ENCODE assay signal across 24 cellular contexts in the genomic region with DNA sequence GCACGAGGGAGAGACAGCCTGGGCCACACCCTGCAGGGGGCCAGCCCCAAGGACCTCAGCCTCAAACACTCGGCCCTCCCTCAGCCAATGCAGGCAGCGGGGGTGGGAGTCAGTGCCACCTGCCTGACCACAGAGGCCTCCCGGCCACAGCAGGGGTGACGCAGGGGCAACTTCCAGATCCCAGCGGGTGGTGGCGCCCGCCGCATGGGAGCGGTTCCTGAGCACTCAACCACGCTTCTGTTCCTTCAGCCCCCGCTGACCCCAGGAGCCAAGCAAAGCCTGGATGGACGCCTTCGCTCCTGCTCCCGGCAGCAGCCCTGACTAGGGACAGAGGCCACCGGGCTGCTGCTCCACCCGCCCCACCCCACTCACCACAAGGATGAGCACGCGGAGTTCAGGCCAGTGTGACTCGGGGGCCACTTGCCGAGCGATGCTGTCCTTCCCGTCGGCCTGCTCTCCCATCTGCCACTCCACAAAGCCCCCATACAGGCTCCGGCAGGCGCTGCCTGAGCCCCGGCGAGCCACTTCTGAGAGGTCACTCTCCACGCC. TPM values are rescaled to one million over a fixed set of nuclear protein-coding genes. Genes with fewer than 3 reads are reported as not detected.
"Had no signal": no experiment of that assay in that cellular context is flagged by ENCODE, and none has a peak within 500 bp of the region (broad histone marks: within the 10 kb centered on the region; RNA-seq: fewer than 3 reads in every experiment).

No MANE protein-coding gene starts in this region.

- DNase-seq: activated CD4-positive, alpha-beta T cell treated with anti-CD3 and anti-CD28 coated beads for 1 hour; activated CD4-positive, alpha-beta T cell treated with anti-CD3 and anti-CD28 coated beads, Interleukin-2, amount 10 ng/mL, durations not matched to agents 7 days and 5 days; activated CD8-positive, alpha-beta T cell treated with anti-CD3 and anti-CD28 coated beads for 36 hours; activated naive CD8-positive, alpha-beta T cell treated with anti-CD3 and anti-CD28 coated beads, Interleukin-2, amount 50 U/mL, for 24 hours; activated T-cell treated with anti-CD3 and anti-CD28 coated beads, Interleukin-2, amount 50 U/mL, for 4 hours; central memory CD4-positive, alpha-beta T cell; foreskin fibroblast; hypothalamus; immature natural killer cell; midbrain; naive thymus-derived CD4-positive, alpha-beta T cell; stimulated activated naive CD4-positive, alpha-beta T cell; T1000; tibial artery; upper lobe of right lung had no signal

- H3K9me3 ChIP-seq: breast epithelium, heart left ventricle, spleen, suprapubic skin, tibial artery, upper lobe of right lung had no signal

- H3K4me2 ChIP-seq: neural progenitor cell had no signal

- H3K27ac ChIP-seq: breast epithelium, heart left ventricle, neural progenitor cell, spleen, suprapubic skin, tibial artery, upper lobe of right lung had no signal

- H3K4me3 ChIP-seq: breast epithelium, heart left ventricle, neural progenitor cell, spleen, suprapubic skin, tibial artery, upper lobe of right lung had no signal

- H3K27me3 ChIP-seq: breast epithelium, heart left ventricle, neural progenitor cell, spleen, suprapubic skin, upper lobe of right lung had no signal

- H3K36me3 ChIP-seq: breast epithelium, neural progenitor cell had no signal

- H3K9ac ChIP-seq: neural progenitor cell had no signal

RNA-seq across cellular contexts. Expression of a gene that starts 17.4 kb away (rescaled TPM):
- total RNA-seq: activated T-cell treated with anti-CD3 and anti-CD28 coated beads, Interleukin-2, amount 50 U/mL, for 4 hours; breast epithelium; endothelial cell of umbilical vein; heart left ventricle; kidney; omental fat pad; right cardiac atrium; suprapubic skin; upper lobe of right lung had no signal
